8 cellular contexts compared by ENCODE assay signal in genomic region chr9:34989946-34990635, GRCh38. TPM values are rescaled to one million over a fixed set of nuclear protein-coding genes. Genes with fewer than 3 reads are reported as not detected.
DNase-seq lines count a peak whose midpoint lies in the region; ATAC-seq lines count a peak whose summit lies in the region.

No MANE protein-coding gene starts in this region.

- peak overlapping the region; percentile 90 for H3K4me3 Mint-ChIP-seq in activated CD8-positive, alpha-beta memory T cell treated with anti-CD3 and anti-CD28 coated beads, Interleukin-2, amount 10 ng/mL, durations not matched to agents 7 days and 5 days
- H3K4me3 Mint-ChIP-seq in activated naive CD8-positive, alpha-beta T cell = peak overlapping the region; percentile 86

- peak; percentile 60 for DNase-seq in activated CD8-positive, alpha-beta memory T cell treated with anti-CD3 and anti-CD28 coated beads, Interleukin-2, amount 10 ng/mL, durations not matched to agents 7 days and 5 days
- DNase-seq in activated CD8-positive, alpha-beta memory T cell treated with anti-CD3 and anti-CD28 coated beads for 24 hours = no peak
- peak; percentile 34 for DNase-seq in NCI-H748 treated with DMSO at 0.1 percent for 48 hours (lab: John Stamatoyannopoulos, UW)
- DNase-seq in Right ventricle myocardium inferior (ENCODE audit: missing footprints) = peak; percentile 84
- DNase-seq in nucleus accumbens (lab: John Stamatoyannopoulos, UW) = peak in 37 of 56 donors; percentile 28 to 82 (median 56)
- no peak for DNase-seq in NCI-H510A (lab: John Stamatoyannopoulos, UW)

- no peaks in the 10 kb centered on the region for H3K9me3 Mint-ChIP-seq in activated CD8-positive, alpha-beta memory T cell treated with anti-CD3 and anti-CD28 coated beads, Interleukin-2, amount 10 ng/mL, durations not matched to agents 7 days and 5 days (ENCODE audit: low read depth)
- H3K9me3 Mint-ChIP-seq in activated naive CD8-positive, alpha-beta T cell (ENCODE audit: low read depth) = no peaks in the 10 kb centered on the region

- no peaks in the 10 kb centered on the region for H3K36me3 Mint-ChIP-seq in activated CD8-positive, alpha-beta memory T cell treated with anti-CD3 and anti-CD28 coated beads, Interleukin-2, amount 10 ng/mL, durations not matched to agents 7 days and 5 days
- H3K36me3 Mint-ChIP-seq in activated naive CD8-positive, alpha-beta T cell = no peaks in the 10 kb centered on the region

- CTCF ChIA-PET in activated CD8-positive, alpha-beta memory T cell treated with anti-CD3 and anti-CD28 coated beads, Interleukin-2, amount 10 ng/mL, durations not matched to agents 7 days and 5 days (lab: Charles Lee) = interaction anchor here (0.7 to 4.3 kb wide), 4 partner anchors 11 to 614 kb away, joined by 3 to 22 read pairs (median 4); partner anchors contain the start of gene FANCG

- intact Hi-C loops in Right ventricle myocardium inferior (cut with DNase I) = loop anchor here (2.0 to 5.0 kb wide), 2 partner anchors 83 to 323 kb away; partner anchors contain the start of gene VCP

- peaks cover 41% of the 10 kb centered on the region for H3K4me1 Mint-ChIP-seq in activated CD8-positive, alpha-beta memory T cell treated with anti-CD3 and anti-CD28 coated beads, Interleukin-2, amount 10 ng/mL, durations not matched to agents 7 days and 5 days
- H3K4me1 Mint-ChIP-seq in activated naive CD8-positive, alpha-beta T cell (ENCODE audit: low read depth) = peaks cover 64% of the 10 kb centered on the region

- peak overlapping the region; percentile 51 for H3K27ac Mint-ChIP-seq in activated CD8-positive, alpha-beta memory T cell treated with anti-CD3 and anti-CD28 coated beads, Interleukin-2, amount 10 ng/mL, durations not matched to agents 7 days and 5 days
- no peak overlapping the region for H3K27ac Mint-ChIP-seq in activated naive CD8-positive, alpha-beta T cell

- no peaks in the 10 kb centered on the region for H3K27me3 Mint-ChIP-seq in activated CD8-positive, alpha-beta memory T cell treated with anti-CD3 and anti-CD28 coated beads, Interleukin-2, amount 10 ng/mL, durations not matched to agents 7 days and 5 days
- no peaks in the 10 kb centered on the region for H3K27me3 Mint-ChIP-seq in activated naive CD8-positive, alpha-beta T cell

- ATAC-seq in activated CD8-positive, alpha-beta memory T cell treated with anti-CD3 and anti-CD28 coated beads, Interleukin-2, amount 10 ng/mL, durations not matched to agents 7 days and 5 days = no peak
- no peak for ATAC-seq in Right ventricle myocardium inferior
- ATAC-seq in GM18907 (IDR thresholded peaks at IDR 0.05; ENCODE audit: unreplicated experiment) = no peak

RNA-seq across cellular contexts. Expression of gene DNAJB5, which starts 0.5 kb away (rescaled TPM):
- 1 to 10 TPM; 5.2 to 5.5 TPM for total RNA-seq in activated CD8-positive, alpha-beta memory T cell treated with anti-CD3 and anti-CD28 coated beads, Interleukin-2, amount 10 ng/mL, durations not matched to agents 7 days and 5 days
- 66.5 TPM for total RNA-seq in Right ventricle myocardium inferior

RNA-seq across cellular contexts. Expression of gene PHF24, which starts 32.0 kb away (rescaled TPM):
- not detected for total RNA-seq in activated CD8-positive, alpha-beta memory T cell treated with anti-CD3 and anti-CD28 coated beads, Interleukin-2, amount 10 ng/mL, durations not matched to agents 7 days and 5 days
- 0.22 TPM for total RNA-seq in Right ventricle myocardium inferior

Comparison
In these comparisons a context has a peak if more than half of its experiments do, and no peak if none do; other contexts are left out.
1. DNase-seq: peak in activated CD8-positive, alpha-beta memory T cell treated with anti-CD3 and anti-CD28 coated beads, Interleukin-2, amount 10 ng/mL, durations not matched to agents 7 days and 5 days (single experiment), NCI-H748 treated with DMSO at 0.1 percent for 48 hours (single experiment), Right ventricle myocardium inferior (single experiment) and nucleus accumbens (37 of 56); none in activated CD8-positive, alpha-beta memory T cell treated with anti-CD3 and anti-CD28 coated beads for 24 hours (single experiment) and NCI-H510A (single experiment).
2. RNA of gene DNAJB5, which starts 0.5 kb away (total RNA-seq): 66.5 TPM in Right ventricle myocardium inferior (single experiment); 5.2 to 5.5 TPM in activated CD8-positive, alpha-beta memory T cell treated with anti-CD3 and anti-CD28 coated beads, Interleukin-2, amount 10 ng/mL, durations not matched to agents 7 days and 5 days; every median in the first group is over 10 times any median in the second.